In the genomic region with DNA sequence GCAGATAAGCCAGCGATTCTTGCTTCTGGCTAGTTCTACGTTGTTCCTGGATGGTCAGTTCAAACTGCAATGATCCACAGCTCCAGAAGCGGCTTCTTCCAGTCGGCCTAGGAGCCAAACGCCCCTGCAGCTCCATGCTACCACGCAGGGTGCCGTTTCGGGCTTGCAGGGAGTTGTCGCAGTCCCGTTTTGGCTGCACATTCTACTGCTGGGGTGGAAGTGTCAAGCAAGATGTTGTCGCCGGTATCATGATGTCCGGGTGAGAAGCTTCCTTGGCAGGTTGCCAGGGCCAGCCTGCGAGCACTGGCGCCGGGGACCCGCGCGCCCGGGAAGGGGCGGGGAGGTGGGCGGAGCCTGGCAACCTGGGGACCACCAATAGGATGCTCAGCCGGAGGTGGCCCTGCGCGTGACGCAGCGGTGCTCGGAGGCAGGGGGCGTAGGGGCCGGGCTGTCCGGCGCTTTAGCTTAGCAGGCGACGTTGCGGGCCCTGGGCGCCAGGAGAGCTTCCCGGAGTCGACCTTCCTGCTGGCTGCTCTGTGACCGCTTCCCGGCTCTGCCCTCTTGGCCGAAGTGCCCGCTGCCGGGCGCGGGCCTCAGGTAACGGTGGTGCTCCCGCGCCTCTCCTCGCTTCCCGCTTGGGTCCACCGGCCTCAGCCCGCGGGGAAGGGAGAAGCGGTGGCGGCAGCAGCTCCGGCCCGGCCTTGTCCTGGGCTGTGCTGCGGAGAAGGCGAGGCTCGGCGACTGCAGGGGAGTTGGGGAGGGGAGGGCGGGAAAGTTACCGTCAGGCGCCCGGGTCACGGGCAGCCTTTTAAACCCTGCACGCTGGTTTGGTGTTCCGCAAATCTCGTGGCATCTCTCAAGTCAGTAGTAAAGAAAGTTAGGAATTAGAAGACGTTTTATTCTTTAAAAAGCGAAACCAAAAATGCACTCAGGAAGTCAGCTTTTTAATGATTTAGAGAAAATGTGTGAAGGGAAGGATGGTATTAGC, we compare ENCODE assay signal across 8 cellular contexts. TPM values are rescaled to one million over a fixed set of nuclear protein-coding genes. Genes with fewer than 3 reads are reported as not detected.
A peak's percentile ranks its signal among the peaks of the same experiment; 100 is the strongest.
DNase-seq lines count a peak whose midpoint lies in the region; ATAC-seq, FAIRE-seq and TF ChIP-seq lines count a peak whose summit lies in the region.

A gene (plus strand): TSS at position 458 of the 988 bp plus-strand sequence. CDS start 8,888 bp downstream, outside the sequence.

- ATAC-seq in DND-41 (ENCODE audit: insufficient read depth, low read depth), result peak; percentile 96
- peak; percentile 97 for ATAC-seq in GM21717 (IDR thresholded peaks at IDR 0.05; ENCODE audit: unreplicated experiment)
- peak; percentile 93 to 95 for ATAC-seq in naive thymus-derived CD8-positive, alpha-beta T cell

- H3K79me2 ChIP-seq in DND-41 (ENCODE audit: insufficient read depth, low read length), result peaks cover 47% of the 10 kb centered on the region

- peaks cover 41% of the 10 kb centered on the region for H3K4me1 Mint-ChIP-seq in activated T-helper 1 cell treated with anti-CD3 and anti-CD28 coated beads, Interleukin-12 subunit alpha, Interleukin-12 subunit beta, Interleukin-2, Interleukin-4 antibody, amounts not matched to agents 30 ng/mL and 10 ng/mL and 1 ng/mL, durations not matched to agents 14 hours and 24 hours and 36 hours (ENCODE audit: low read depth)
- H3K4me1 Mint-ChIP-seq in naive thymus-derived CD8-positive, alpha-beta T cell, result peaks cover 18 to 49% (median 48%) of the 10 kb centered on the region in 4 donors

- no peaks in the 10 kb centered on the region for H3K27me3 Mint-ChIP-seq in activated T-helper 1 cell treated with anti-CD3 and anti-CD28 coated beads, Interleukin-12 subunit alpha, Interleukin-12 subunit beta, Interleukin-2, Interleukin-4 antibody, amounts not matched to agents 30 ng/mL and 10 ng/mL and 1 ng/mL, durations not matched to agents 14 hours and 24 hours and 36 hours (ENCODE audit: insufficient read depth)
- H3K27me3 Mint-ChIP-seq in naive thymus-derived CD8-positive, alpha-beta T cell, result no peaks in the 10 kb centered on the region

- H4K20me1 ChIP-seq in DND-41 (ENCODE audit: insufficient read depth, low read length), result peaks cover 7% of the 10 kb centered on the region; the same call in 1 of the 2 replicates

- peak; percentile 45 for FAIRE-seq in RCC 7860 (lab: Jason Lieb, UNC)

- peak within 1 kb of the TSS; percentile 96 for H3K27ac Mint-ChIP-seq in activated T-helper 1 cell treated with anti-CD3 and anti-CD28 coated beads, Interleukin-12 subunit alpha, Interleukin-12 subunit beta, Interleukin-2, Interleukin-4 antibody, amounts not matched to agents 30 ng/mL and 10 ng/mL and 1 ng/mL, durations not matched to agents 14 hours and 24 hours and 36 hours
- H3K27ac Mint-ChIP-seq in naive thymus-derived CD8-positive, alpha-beta T cell, result peak within 1 kb of the TSS; percentile 49 to 99 (median 94)

- peaks cover 44% of the 10 kb centered on the region for H3K4me1 ChIP-seq in DND-41 (ENCODE audit: insufficient read depth, low read length)

- TF ChIP-seq CTCF in DND-41 (IDR thresholded peaks at IDR 0.05; ENCODE audit: borderline replicate concordance, extremely low read depth, low read length, poor library complexity, severe bottlenecking), result no peak

- H3K4me2 ChIP-seq in DND-41 (ENCODE audit: insufficient read depth, low read length), result peak within 1 kb of the TSS; percentile 74

- H3K9me3 ChIP-seq in DND-41 (ENCODE audit: insufficient read depth, low read length, severe bottlenecking), result no peaks in the 10 kb centered on the region

- H3K4me3 Mint-ChIP-seq in activated T-helper 1 cell treated with anti-CD3 and anti-CD28 coated beads, Interleukin-12 subunit alpha, Interleukin-12 subunit beta, Interleukin-2, Interleukin-4 antibody, amounts not matched to agents 30 ng/mL and 10 ng/mL and 1 ng/mL, durations not matched to agents 14 hours and 24 hours and 36 hours, result peak within 1 kb of the TSS; percentile 99
- peak within 1 kb of the TSS; percentile 90 to 100 (median 95) for H3K4me3 Mint-ChIP-seq in naive thymus-derived CD8-positive, alpha-beta T cell

- peaks cover 3% of the 10 kb centered on the region; the same call in 1 of the 2 replicates for H3K36me3 ChIP-seq in DND-41 (ENCODE audit: insufficient read depth, low read length)

- POLR2A ChIA-PET in naive thymus-derived CD8-positive, alpha-beta T cell (lab: Charles Lee), result interaction anchor here (0.6 to 3.1 kb wide), 15 partner anchors 9 to 1730 kb away, joined by 3 to 41 read pairs (median 5); a partner anchor contains a TSS

- peak within 1 kb of the TSS; percentile 87 for H2AFZ ChIP-seq in DND-41 (ENCODE audit: low read depth, low read length)

- intact Hi-C loops in activated T-helper 1 cell treated with anti-CD3 and anti-CD28 coated beads, Interleukin-12 subunit alpha, Interleukin-12 subunit beta, Interleukin-2, Interleukin-4 antibody, amounts not matched to agents 30 ng/mL and 10 ng/mL and 1 ng/mL, durations not matched to agents 14 hours and 24 hours and 36 hours (cut with micrococcal nuclease), result loop anchor here (1.0 to 2.0 kb wide), 7 partner anchors 23 to 751 kb away; a partner anchor contains a TSS

- peak within 1 kb of the TSS; percentile 68 for H3K27ac ChIP-seq in DND-41 (ENCODE audit: low read length)

- DNase-seq in DND-41 (peak; percentile 94), KG1 (lab: John Stamatoyannopoulos, UW) (peak; percentile 84), RCC 7860 (ENCODE audit: low spot score) (peak; percentile 90), fibroblast of gingiva (ENCODE audit: low read depth) (peak; percentile 90)
- peak; percentile 88 for DNase-seq in activated T-helper 1 cell treated with anti-CD3 and anti-CD28 coated beads, Interleukin-12 subunit alpha, Interleukin-12 subunit beta, Interleukin-2, Interleukin-4 antibody, amounts not matched to agents 30 ng/mL and 10 ng/mL and 1 ng/mL, durations not matched to agents 14 hours and 24 hours and 36 hours (ENCODE audit: low spot score)
- DNase-seq in naive thymus-derived CD8-positive, alpha-beta T cell, result peak; percentile 89 to 97 (median 92)
- peak; percentile 88 for DNase-seq in stimulated activated naive CD4-positive, alpha-beta T cell treated with Interleukin-2 at 50 U/mL for 16 hours (lab: John Stamatoyannopoulos, UW)

- H3K9me3 Mint-ChIP-seq in activated T-helper 1 cell treated with anti-CD3 and anti-CD28 coated beads, Interleukin-12 subunit alpha, Interleukin-12 subunit beta, Interleukin-2, Interleukin-4 antibody, amounts not matched to agents 30 ng/mL and 10 ng/mL and 1 ng/mL, durations not matched to agents 14 hours and 24 hours and 36 hours, result no peaks in the 10 kb centered on the region
- no peaks in the 10 kb centered on the region for H3K9me3 Mint-ChIP-seq in naive thymus-derived CD8-positive, alpha-beta T cell

- H3K9ac ChIP-seq in DND-41 (ENCODE audit: low read depth, low read length), result peak within 1 kb of the TSS; percentile 72

- H3K4me3 ChIP-seq in DND-41 (ENCODE audit: low read depth in 1 of 2, low read length in 2 of 2), result peak within 1 kb of the TSS; percentile 56 to 83; a peak in 3 of 4 replicates

- H3K36me3 Mint-ChIP-seq in activated T-helper 1 cell treated with anti-CD3 and anti-CD28 coated beads, Interleukin-12 subunit alpha, Interleukin-12 subunit beta, Interleukin-2, Interleukin-4 antibody, amounts not matched to agents 30 ng/mL and 10 ng/mL and 1 ng/mL, durations not matched to agents 14 hours and 24 hours and 36 hours (ENCODE audit: low read depth), result peaks cover 3% of the 10 kb centered on the region
- peaks cover 0 to 9% (median 2%) of the 10 kb centered on the region in 3 donors for H3K36me3 Mint-ChIP-seq in naive thymus-derived CD8-positive, alpha-beta T cell

- H3K27me3 ChIP-seq in DND-41 (ENCODE audit: insufficient read depth, low read length, poor library complexity), result no peaks in the 10 kb centered on the region

RNA-seq across cellular contexts. Expression of the gene that starts here (rescaled TPM):
- 48.7 and 49.0 TPM in 2 replicates for total RNA-seq in activated T-helper 1 cell treated with anti-CD3 and anti-CD28 coated beads, Interleukin-12 subunit alpha, Interleukin-12 subunit beta, Interleukin-2, Interleukin-4 antibody, amounts not matched to agents 30 ng/mL and 10 ng/mL and 1 ng/mL, durations not matched to agents 14 hours and 24 hours and 36 hours
- total RNA-seq in naive thymus-derived CD8-positive, alpha-beta T cell, result 10 to 100 TPM; 42.0 to 52.4 TPM
- 10 to 100 TPM; 55.1 to 80.1 (median 65.3) TPM for polyA plus RNA-seq in naive thymus-derived CD8-positive, alpha-beta T cell

Comparison
In these comparisons a context has a peak if more than half of its experiments do, and no peak if none do; other contexts are left out.
1. Peak in every context shown above with its lines: DNase-seq, ATAC-seq, H3K4me3 ChIP-seq and H3K27ac ChIP-seq.